ENCODE assay signal across 8 cellular contexts in the genomic region with DNA sequence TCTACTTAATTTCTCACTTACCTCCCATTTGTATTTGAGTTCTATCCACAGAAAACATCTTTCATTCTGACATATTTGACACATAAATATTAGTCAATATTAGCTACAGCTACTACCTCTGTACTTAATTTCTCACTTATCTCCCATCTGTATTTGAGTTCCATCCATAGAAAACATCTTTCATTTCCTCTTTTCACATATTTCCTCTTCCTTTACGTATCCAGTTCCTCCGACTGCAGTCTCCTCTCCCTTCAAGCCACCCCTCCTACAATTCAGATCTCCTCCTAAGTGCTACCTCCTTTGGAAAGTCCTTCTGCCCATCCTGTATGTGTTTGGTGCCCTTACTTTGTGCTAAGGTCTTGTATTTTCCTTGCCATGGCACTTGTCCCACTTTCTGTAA. TPM values are rescaled to one million over a fixed set of nuclear protein-coding genes. Genes with fewer than 3 reads are reported as not detected.
A peak's percentile ranks its signal among the peaks of the same experiment; 100 is the strongest.
DNase-seq lines count a peak whose midpoint lies in the region; TF ChIP-seq lines count a peak whose summit lies in the region.

No MANE protein-coding gene starts in this region.

- H3K9me2 ChIP-seq in Loucy (replicated peaks; ENCODE audit: low read depth, low read length) = no peaks in the 10 kb centered on the region

- H3K79me2 ChIP-seq in Loucy (ENCODE audit: insufficient read depth, low read length) = peaks cover 88% of the 10 kb centered on the region

- H3F3A ChIP-seq in Loucy (ENCODE audit: low read depth) = no peaks in the 10 kb centered on the region

- TF ChIP-seq CTCF in Loucy (conservative IDR thresholded peaks at IDR 0.05; ENCODE audit: low read length) (no peak), colonic mucosa (IDR thresholded peaks at IDR 0.05) (no peak), neural crest cell (conservative IDR thresholded peaks at IDR 0.05) (no peak)

- H3K9me3 ChIP-seq in CD4-positive, alpha-beta memory T cell (ENCODE audit: control insufficient read depth in 1 of 2, low read length in 2 of 2) = no peaks in the 10 kb centered on the region
- no peaks in the 10 kb centered on the region for H3K9me3 ChIP-seq in Loucy (ENCODE audit: insufficient read depth, low read depth, low read length)
- no peaks in the 10 kb centered on the region for H3K9me3 ChIP-seq in colonic mucosa

- peaks cover 47% of the 10 kb centered on the region for H3K4me1 ChIP-seq in CD4-positive, alpha-beta memory T cell (ENCODE audit: insufficient read depth, low read length)
- peaks cover 68% of the 10 kb centered on the region for H3K4me1 ChIP-seq in Loucy (ENCODE audit: insufficient read depth, low read length, poor library complexity, severe bottlenecking)
- H3K4me1 ChIP-seq in colonic mucosa = peaks cover 23% of the 10 kb centered on the region

- H3K9me3 Mint-ChIP-seq in CD4-positive, alpha-beta memory T cell = no peaks in the 10 kb centered on the region
- no peaks in the 10 kb centered on the region for H3K9me3 Mint-ChIP-seq in neural crest cell

- H3K27ac ChIP-seq in CD4-positive, alpha-beta memory T cell (ENCODE audit: low read depth, low read length) = no peak overlapping the region
- H3K27ac ChIP-seq in colonic mucosa = no peak overlapping the region

- H3K9ac ChIP-seq in Loucy (ENCODE audit: low read depth, low read length, poor library complexity, severe bottlenecking) = peak overlapping the region; percentile 89
- H3K9ac ChIP-seq in colonic mucosa (ENCODE audit: low read depth in 2 of 2, low read length in 2 of 2) = no peak overlapping the region

- peak overlapping the region; percentile 88 for H3K4me2 ChIP-seq in Loucy (ENCODE audit: low read depth, low read length, poor library complexity, severe bottlenecking)

- peaks cover 5 to 21% of the 10 kb centered on the region in 2 donors for H3K36me3 Mint-ChIP-seq in CD4-positive, alpha-beta memory T cell
- peaks cover 5% of the 10 kb centered on the region for H3K36me3 Mint-ChIP-seq in neural crest cell (ENCODE audit: low read depth)

- intact Hi-C loops in CD4-positive, alpha-beta memory T cell (cut with micrococcal nuclease) = no loop called here
- intact Hi-C loops in colonic mucosa (cut with DNase I) = no loop called here

- peaks cover 43 to 73% (median 51%) of the 10 kb centered on the region in 4 donors for H3K4me1 Mint-ChIP-seq in CD4-positive, alpha-beta memory T cell
- H3K4me1 Mint-ChIP-seq in neural crest cell = peaks cover 40% of the 10 kb centered on the region

- no peaks in the 10 kb centered on the region for H3K36me3 ChIP-seq in CD4-positive, alpha-beta memory T cell (ENCODE audit: insufficient read depth, low read length)
- H3K36me3 ChIP-seq in Loucy (ENCODE audit: insufficient read depth, low read length) (no peaks in the 10 kb centered on the region), colonic mucosa (no peaks in the 10 kb centered on the region)

- H2AFZ ChIP-seq in Loucy (ENCODE audit: low read length) = no peak overlapping the region

- no peaks in the 10 kb centered on the region for H3K27me3 ChIP-seq in CD4-positive, alpha-beta memory T cell (ENCODE audit: insufficient read depth, low read length)
- H3K27me3 ChIP-seq in Loucy (ENCODE audit: insufficient read depth, low read length, poor library complexity, severe bottlenecking) (no peaks in the 10 kb centered on the region), colonic mucosa (no peaks in the 10 kb centered on the region)

- peak overlapping the region in 1 of 2 donors; percentile 94 for H3K4me3 ChIP-seq in CD4-positive, alpha-beta memory T cell (ENCODE audit: low read length in 2 of 2)
- H3K4me3 ChIP-seq in Loucy (ENCODE audit: low read length, poor library complexity, severe bottlenecking) = peak overlapping the region; percentile 92
- H3K4me3 ChIP-seq in colonic mucosa = peak overlapping the region; percentile 84

- no peak for DNase-seq in CD4-positive, alpha-beta memory T cell
- DNase-seq in colonic mucosa (no peak), neural crest cell (ENCODE audit: low read depth, low spot score) (no peak), amniotic stem cell (lab: John Stamatoyannopoulos, UW) (no peak), A172 (ENCODE audit: low spot score) (no peak), cerebellum (ENCODE audit: low spot score) (no peak), ecto neural progenitor cell (ENCODE audit: low spot score) (no peak)

- CTCF ChIA-PET in CD4-positive, alpha-beta memory T cell (lab: Charles Lee; ENCODE audit: partially characterized antibody) = interaction anchor here (1.1 to 3.1 kb wide), 2 partner anchors 17 to 44 kb away, joined by 3 to 14 read pairs; no protein-coding TSS in a partner anchor

- peak overlapping the region; percentile 1 to 100 (median 99) for H3K4me3 Mint-ChIP-seq in CD4-positive, alpha-beta memory T cell
- peak overlapping the region; percentile 100 for H3K4me3 Mint-ChIP-seq in neural crest cell

- POLR2A ChIA-PET in CD4-positive, alpha-beta memory T cell (lab: Charles Lee; ENCODE audit: partially characterized antibody) = interaction anchor here (2.0 kb wide), 1 partner anchor 9 kb away, joined by 10 read pairs; no protein-coding TSS in a partner anchor

- peak overlapping the region in 6 of 7 donors; percentile 26 to 98 (median 72) for H3K27ac Mint-ChIP-seq in CD4-positive, alpha-beta memory T cell
- peak overlapping the region; percentile 52 for H3K27ac Mint-ChIP-seq in neural crest cell (ENCODE audit: unreplicated experiment)

- H3K27me3 Mint-ChIP-seq in CD4-positive, alpha-beta memory T cell = no peaks in the 10 kb centered on the region
- no peaks in the 10 kb centered on the region for H3K27me3 Mint-ChIP-seq in neural crest cell (ENCODE audit: low read depth)

- peaks cover 10% of the 10 kb centered on the region for H4K20me1 ChIP-seq in Loucy (ENCODE audit: insufficient read depth, low read length, poor library complexity, severe bottlenecking)

RNA-seq across cellular contexts. Expression of a gene that starts 1.6 kb away (rescaled TPM):
- total RNA-seq in CD4-positive, alpha-beta memory T cell = 10 to 100 TPM; 18.4 to 20.2 TPM
- 10 to 100 TPM; 19.3 to 28.3 TPM for polyA plus RNA-seq in CD4-positive, alpha-beta memory T cell
- total RNA-seq in colonic mucosa (10 to 100 TPM; 12.2 to 21.4 TPM), neural crest cell (26.4 and 28.6 TPM in 2 replicates), cerebellum (20.6 TPM)
- 6.9 and 7.9 TPM in 2 replicates for total RNA-seq in A172 (2014; rRNA removed; shearing (Covaris generic))

RNA-seq across cellular contexts. Expression of a gene that starts 1.8 kb away (rescaled TPM):
- 10 to 100 TPM; 16.8 to 17.8 TPM for total RNA-seq in CD4-positive, alpha-beta memory T cell
- 10 to 100 TPM; 28.1 to 37.7 TPM for polyA plus RNA-seq in CD4-positive, alpha-beta memory T cell
- total RNA-seq in colonic mucosa (10 to 100 TPM; 18.3 to 22.6 TPM), neural crest cell (29.4 and 36.5 TPM in 2 replicates), cerebellum (30.7 TPM)
- total RNA-seq in A172 (2014; rRNA removed; shearing (Covaris generic)) = 25.0 and 33.4 TPM in 2 replicates
